13 cellular contexts compared by ENCODE assay signal in genomic region chr20:58340853-58341252, GRCh38. TPM values are rescaled to one million over a fixed set of nuclear protein-coding genes. Genes with fewer than 3 reads are reported as not detected.
A peak's percentile ranks its signal among the peaks of the same experiment; 100 is the strongest.
DNase-seq lines count a peak whose midpoint lies in the region; ATAC-seq and TF ChIP-seq lines count a peak whose summit lies in the region.
"Had no signal": no experiment of that assay in that cellular context is flagged by ENCODE, and none has a peak within 500 bp of the region (broad histone marks: within the 10 kb centered on the region; RNA-seq: fewer than 3 reads in every experiment).

No MANE protein-coding gene starts in this region.

- DNase-seq in AG04450 (ENCODE audit: low read depth, low spot score) (no peak), EH (ENCODE audit: low read depth) (peak; percentile 52), immature natural killer cell (no peak), heart left ventricle (no peak), nephron progenitor cell (no peak), coronary artery (ENCODE audit: low spot score) (no peak)
- no peak for DNase-seq in activated T-helper 1 cell treated with anti-CD3 and anti-CD28 coated beads, Interleukin-12 subunit alpha, Interleukin-12 subunit beta, Interleukin-2, Interleukin-4 antibody, amounts not matched to agents 30 ng/mL and 10 ng/mL and 1 ng/mL, durations not matched to agents 14 hours and 24 hours and 36 hours (ENCODE audit: low spot score)
- DNase-seq: activated B cell treated with CpG ODN at 0.5 μM for 24 hours; activated T-cell treated with anti-CD3 and anti-CD28 coated beads, Interleukin-2, amount 50 U/mL, for 4 hours; kidney glomerular epithelial cell; upper lobe of left lung had no signal

- no peaks in the 10 kb centered on the region for H3K9me3 Mint-ChIP-seq in activated T-helper 1 cell treated with anti-CD3 and anti-CD28 coated beads, Interleukin-12 subunit alpha, Interleukin-12 subunit beta, Interleukin-2, Interleukin-4 antibody, amounts not matched to agents 30 ng/mL and 10 ng/mL and 1 ng/mL, durations not matched to agents 14 hours and 24 hours and 36 hours
- H3K9me3 Mint-ChIP-seq in immature natural killer cell (no peaks in the 10 kb centered on the region), nephron progenitor cell (no peaks in the 10 kb centered on the region)
- H3K9me3 Mint-ChIP-seq: activated B cell treated with CpG ODN at 0.5 μM for 24 hours; activated T-cell treated with anti-CD3 and anti-CD28 coated beads, Interleukin-2, amount 50 U/mL, for 4 hours; brain had no signal

- H3K36me3 Mint-ChIP-seq in activated T-helper 1 cell treated with anti-CD3 and anti-CD28 coated beads, Interleukin-12 subunit alpha, Interleukin-12 subunit beta, Interleukin-2, Interleukin-4 antibody, amounts not matched to agents 30 ng/mL and 10 ng/mL and 1 ng/mL, durations not matched to agents 14 hours and 24 hours and 36 hours (ENCODE audit: low read depth) = peaks cover 34% of the 10 kb centered on the region
- H3K36me3 Mint-ChIP-seq in immature natural killer cell = peaks cover 7 to 16% (median 7%) of the 10 kb centered on the region in 3 donors
- H3K36me3 Mint-ChIP-seq in nephron progenitor cell (ENCODE audit: low read depth) = peaks cover 37% of the 10 kb centered on the region

- H3K27me3 ChIP-seq in AG04450 (ENCODE audit: control insufficient read depth, insufficient read depth, low read length) (no peaks in the 10 kb centered on the region), heart left ventricle (no peaks in the 10 kb centered on the region)
- H3K27me3 ChIP-seq: upper lobe of left lung had no signal

- peaks cover 0 to 19% (median 0%) of the 10 kb centered on the region in 12 donors for H3K4me1 ChIP-seq in heart left ventricle

- no peak for TF ChIP-seq POLR2A in heart left ventricle (IDR thresholded peaks at IDR 0.05)

- CTCF ChIA-PET in AG04450 (lab: Charles Lee) = no interaction called here

- 67 to 80% (median 71%) methylated on average over 2 of the region's 2 CpGs for WGBS in heart left ventricle, 4 donors

- H3K27ac ChIP-seq in AG04450 (ENCODE audit: low read depth, low read length) (peak overlapping the region; percentile 63), heart left ventricle (no peak overlapping the region), coronary artery (no peak overlapping the region)
- H3K27ac ChIP-seq: SK-N-MC, upper lobe of left lung had no signal

- no peaks in the 10 kb centered on the region for H3K9me3 ChIP-seq in AG04450 (ENCODE audit: control insufficient read depth, insufficient read depth, low read length)
- no peaks in the 10 kb centered on the region for H3K9me3 ChIP-seq in heart left ventricle
- H3K9me3 ChIP-seq: upper lobe of left lung had no signal

- H3K27me3 Mint-ChIP-seq in activated T-helper 1 cell treated with anti-CD3 and anti-CD28 coated beads, Interleukin-12 subunit alpha, Interleukin-12 subunit beta, Interleukin-2, Interleukin-4 antibody, amounts not matched to agents 30 ng/mL and 10 ng/mL and 1 ng/mL, durations not matched to agents 14 hours and 24 hours and 36 hours (ENCODE audit: insufficient read depth) = no peaks in the 10 kb centered on the region
- H3K27me3 Mint-ChIP-seq in immature natural killer cell (ENCODE audit: low read depth in 3 of 3) (peaks cover 0 to 9% (median 0%) of the 10 kb centered on the region in 3 donors), nephron progenitor cell (ENCODE audit: low read depth, poor library complexity) (no peaks in the 10 kb centered on the region)
- H3K27me3 Mint-ChIP-seq: activated B cell treated with CpG ODN at 0.5 μM for 24 hours had no signal

- peaks cover 14% of the 10 kb centered on the region for H3K4me1 Mint-ChIP-seq in activated T-helper 1 cell treated with anti-CD3 and anti-CD28 coated beads, Interleukin-12 subunit alpha, Interleukin-12 subunit beta, Interleukin-2, Interleukin-4 antibody, amounts not matched to agents 30 ng/mL and 10 ng/mL and 1 ng/mL, durations not matched to agents 14 hours and 24 hours and 36 hours (ENCODE audit: low read depth)
- H3K4me1 Mint-ChIP-seq in immature natural killer cell (peaks cover 42 to 69% of the 10 kb centered on the region in 2 donors), nephron progenitor cell (peaks cover 7% of the 10 kb centered on the region)
- H3K4me1 Mint-ChIP-seq: activated B cell treated with CpG ODN at 0.5 μM for 24 hours, brain had no signal

- intact Hi-C loops in activated T-helper 1 cell treated with anti-CD3 and anti-CD28 coated beads, Interleukin-12 subunit alpha, Interleukin-12 subunit beta, Interleukin-2, Interleukin-4 antibody, amounts not matched to agents 30 ng/mL and 10 ng/mL and 1 ng/mL, durations not matched to agents 14 hours and 24 hours and 36 hours (cut with micrococcal nuclease) = no loop called here
- intact Hi-C loops in heart left ventricle (cut with DNase I) = no loop called here

- POLR2A ChIA-PET in AG04450 (lab: Yijun Ruan, JAX) = no interaction called here

- peak overlapping the region; percentile 14 for H3K27ac Mint-ChIP-seq in activated T-helper 1 cell treated with anti-CD3 and anti-CD28 coated beads, Interleukin-12 subunit alpha, Interleukin-12 subunit beta, Interleukin-2, Interleukin-4 antibody, amounts not matched to agents 30 ng/mL and 10 ng/mL and 1 ng/mL, durations not matched to agents 14 hours and 24 hours and 36 hours
- H3K27ac Mint-ChIP-seq in immature natural killer cell (peak overlapping the region in 5 of 6 donors; percentile 5 to 67 (median 38)), nephron progenitor cell (no peak overlapping the region)
- H3K27ac Mint-ChIP-seq: activated B cell treated with CpG ODN at 0.5 μM for 24 hours, brain had no signal

- H3K36me3 ChIP-seq in heart left ventricle = peaks cover 0 to 26% (median 18%) of the 10 kb centered on the region in 9 donors

- H3K4me3 ChIP-seq in AG04450 (ENCODE audit: low read depth, low read length) (no peak overlapping the region), heart left ventricle (no peak overlapping the region), coronary artery (no peak overlapping the region)
- H3K4me3 ChIP-seq: SK-N-MC, upper lobe of left lung had no signal

- no peak for TF ChIP-seq CTCF in AG04450 (IDR thresholded peaks at IDR 0.05; ENCODE audit: low read depth, low read length)
- TF ChIP-seq CTCF in heart left ventricle (IDR thresholded peaks at IDR 0.05) = no peak
- TF ChIP-seq CTCF in nephron progenitor cell (IDR thresholded peaks at IDR 0.05) = no peak
- no peak for TF ChIP-seq CTCF in coronary artery (IDR thresholded peaks at IDR 0.05)

- H3K4me3 Mint-ChIP-seq in activated T-helper 1 cell treated with anti-CD3 and anti-CD28 coated beads, Interleukin-12 subunit alpha, Interleukin-12 subunit beta, Interleukin-2, Interleukin-4 antibody, amounts not matched to agents 30 ng/mL and 10 ng/mL and 1 ng/mL, durations not matched to agents 14 hours and 24 hours and 36 hours = no peak overlapping the region
- H3K4me3 Mint-ChIP-seq in immature natural killer cell (no peak overlapping the region), nephron progenitor cell (no peak overlapping the region)
- H3K4me3 Mint-ChIP-seq: activated B cell treated with CpG ODN at 0.5 μM for 24 hours; activated T-cell treated with anti-CD3 and anti-CD28 coated beads, Interleukin-2, amount 50 U/mL, for 4 hours; brain had no signal

- ATAC-seq in heart left ventricle = no peak
- ATAC-seq: activated T-cell treated with anti-CD3 and anti-CD28 coated beads, Interleukin-2, amount 50 U/mL, for 4 hours had no signal

RNA-seq across cellular contexts. Expression of gene RAB22A, which starts 31.3 kb away (rescaled TPM):
- polyA plus RNA-seq in AG04450 (2011; rRNA removed) (11.7 and 14.9 TPM in 2 replicates), immature natural killer cell (10 to 100 TPM; 14.1 to 21.7 (median 18.5) TPM), heart left ventricle (1 to 10 TPM; 3.0 to 6.4 TPM)
- polyA minus RNA-seq in AG04450 (2011; rRNA and poly(A)+ RNA removed) = 15.0 and 20.0 TPM in 2 replicates
- total RNA-seq in activated T-helper 1 cell treated with anti-CD3 and anti-CD28 coated beads, Interleukin-12 subunit alpha, Interleukin-12 subunit beta, Interleukin-2, Interleukin-4 antibody, amounts not matched to agents 30 ng/mL and 10 ng/mL and 1 ng/mL, durations not matched to agents 14 hours and 24 hours and 36 hours = 16.9 and 19.2 TPM in 2 replicates
- total RNA-seq in heart left ventricle = 1 to 10 TPM; 5.4 to 9.7 (median 7.6) TPM

RNA-seq across cellular contexts. Expression of gene VAPB, which starts 48.2 kb away (rescaled TPM):
- 36.3 and 43.8 TPM in 2 replicates for polyA plus RNA-seq in AG04450 (2011; rRNA removed)
- polyA minus RNA-seq in AG04450 (2011; rRNA and poly(A)+ RNA removed) = 23.3 and 25.5 TPM in 2 replicates
- 39.7 and 40.9 TPM in 2 replicates for total RNA-seq in activated T-helper 1 cell treated with anti-CD3 and anti-CD28 coated beads, Interleukin-12 subunit alpha, Interleukin-12 subunit beta, Interleukin-2, Interleukin-4 antibody, amounts not matched to agents 30 ng/mL and 10 ng/mL and 1 ng/mL, durations not matched to agents 14 hours and 24 hours and 36 hours
- polyA plus RNA-seq in immature natural killer cell = 10 to 100 TPM in 2 of 3 donors, 1 to 10 TPM in 1; 9.2 to 26.1 (median 22.8) TPM
- 10 to 100 TPM; 30.7 to 76.1 (median 63.8) TPM for total RNA-seq in heart left ventricle
- 10 to 100 TPM; 25.7 to 32.2 TPM for polyA plus RNA-seq in heart left ventricle
